In the genomic region with DNA sequence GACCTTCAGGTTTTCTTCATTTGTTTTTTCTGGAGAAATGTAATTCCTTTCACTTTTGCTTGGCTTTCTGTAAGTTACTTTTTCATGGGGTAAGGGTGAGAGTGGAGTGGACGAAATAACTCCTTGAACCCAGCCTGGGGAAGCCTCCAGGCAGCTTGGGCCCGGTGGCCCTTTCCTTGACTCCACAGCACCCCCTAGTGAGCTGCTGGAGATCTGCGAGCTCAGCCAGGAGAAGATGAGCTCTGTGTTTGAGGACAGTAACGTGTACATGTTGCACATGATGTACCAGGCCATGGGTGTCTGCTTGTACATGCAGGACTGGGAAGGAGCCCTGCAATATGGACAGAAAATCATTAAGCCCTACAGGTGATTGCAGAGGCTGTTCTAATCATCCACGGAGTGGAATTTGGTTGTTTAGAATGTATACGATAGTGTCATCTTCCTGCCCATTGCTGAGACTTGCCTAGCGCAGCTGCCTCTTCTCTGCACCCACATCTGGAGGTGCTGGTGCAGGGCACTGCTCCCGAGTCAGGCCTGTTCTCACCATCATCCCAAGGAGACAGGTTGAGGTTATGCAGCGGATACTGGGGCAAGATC, we compare ENCODE assay signal across 7 cellular contexts. TPM values are rescaled to one million over a fixed set of nuclear protein-coding genes. Genes with fewer than 3 reads are reported as not detected.
DNase-seq lines count a peak whose midpoint lies in the region; ATAC-seq and TF ChIP-seq lines count a peak whose summit lies in the region.

No MANE protein-coding gene starts in this region.

- H3K4me3 ChIP-seq in GM23248 (no peak overlapping the region), fibroblast of mammary gland (ENCODE audit: control insufficient read depth, low read depth, low read length) (no peak overlapping the region)

- WGBS in GM23248 (ENCODE audit: low coverage in 1 of 2, low lambda C conversion rate in 2 of 2, missing lambda C conversion rate in 2 of 2), 2 experiments: 65 to 68% methylated on average over 9 of the region's 9 CpGs

- no peak overlapping the region for H3K9ac ChIP-seq in GM23248

- H3K9me2 ChIP-seq in GM23248 (ENCODE audit: insufficient read depth): no peaks in the 10 kb centered on the region

- peak; percentile 20 for DNase-seq in G401 (ENCODE audit: low spot score)
- DNase-seq in GM23248: peak; percentile 65
- peak; percentile 13 for DNase-seq in NCI-H345 treated with DMSO at 0.1 percent for 48 hours (lab: John Stamatoyannopoulos, UW; ENCODE audit: unreplicated experiment)
- peak; percentile 12 for DNase-seq in activated CD8-positive, alpha-beta memory T cell treated with anti-CD3 and anti-CD28 coated beads, Interleukin-2, amount 50 U/mL, for 24 hours (ENCODE audit: extremely low read depth)
- DNase-seq in fibroblast of mammary gland (ENCODE audit: low read depth): peak; percentile 47
- DNase-seq in pons (ENCODE audit: low spot score): peak; percentile 27

- H3K27ac ChIP-seq in GM23248: no peak overlapping the region

- peaks cover 3% of the 10 kb centered on the region; the same call in 1 of the 2 replicates for H3K4me1 ChIP-seq in GM23248 (ENCODE audit: insufficient read depth)

- H4K20me1 ChIP-seq in GM23248 (ENCODE audit: insufficient read depth): no peaks in the 10 kb centered on the region

- in situ Hi-C loops in G401 (cut with HindIII; ENCODE audit: low sequenced_read_pairs): loop anchor here (25.0 kb wide), 2 partner anchors 255 to 1205 kb away; no protein-coding TSS in a partner anchor
- in situ Hi-C loops in GM23248 (cut with MboI): loop anchor here (5.0 to 25.0 kb wide), 3 partner anchors 115 to 1205 kb away; no protein-coding TSS in a partner anchor

- ATAC-seq in HG03159 (IDR thresholded peaks at IDR 0.05; ENCODE audit: unreplicated experiment): no peak

- peak; percentile 93 for TF ChIP-seq CTCF in fibroblast of mammary gland (conservative IDR thresholded peaks at IDR 0.05; ENCODE audit: control insufficient read depth, insufficient read depth, low read depth, low read length)

- H3K9me3 ChIP-seq in GM23248 (ENCODE audit: low read depth): no peaks in the 10 kb centered on the region

- H3K27me3 ChIP-seq in GM23248 (replicated peaks; ENCODE audit: insufficient read depth): no peaks in the 10 kb centered on the region

- peaks cover 25% of the 10 kb centered on the region; the same call in 1 of the 2 replicates for H3F3A ChIP-seq in GM23248 (ENCODE audit: insufficient read depth)

- H3K79me2 ChIP-seq in GM23248 (ENCODE audit: insufficient read depth): no peaks in the 10 kb centered on the region

- no peak overlapping the region for H3K4me2 ChIP-seq in GM23248 (ENCODE audit: unreplicated experiment)

- H3K36me3 ChIP-seq in GM23248 (ENCODE audit: low read depth): peaks cover 4% of the 10 kb centered on the region; the same call in 1 of the 2 replicates

- no peak overlapping the region for H2AFZ ChIP-seq in GM23248

RNA-seq across cellular contexts. Expression of a gene that starts 51.0 kb away (rescaled TPM):
- 30.5 and 53.3 TPM in 2 replicates for total RNA-seq in G401 (2014; rRNA removed; shearing (Covaris generic))
- 34.9 and 49.3 TPM in 2 replicates for total RNA-seq in GM23248 (2014; rRNA removed; shearing (Covaris generic))
- polyA plus RNA-seq in GM23248 (2016; fragmentation: Nextera tagmentation; extraction: Ambion mirVana): 48.1 and 52.1 TPM in 2 replicates

Comparison
In these comparisons a context has a peak if more than half of its experiments do, and no peak if none do; other contexts are left out.
1. DNase-seq: peak in every context shown above with its lines; median percentile 65 in GM23248; 47 in fibroblast of mammary gland; 27 in pons; 20 in G401; 13 in NCI-H345 treated with DMSO at 0.1 percent for 48 hours; 12 in activated CD8-positive, alpha-beta memory T cell treated with anti-CD3 and anti-CD28 coated beads, Interleukin-2, amount 50 U/mL, for 24 hours.